1 cellular context compared by ENCODE assay signal in the genomic region with DNA sequence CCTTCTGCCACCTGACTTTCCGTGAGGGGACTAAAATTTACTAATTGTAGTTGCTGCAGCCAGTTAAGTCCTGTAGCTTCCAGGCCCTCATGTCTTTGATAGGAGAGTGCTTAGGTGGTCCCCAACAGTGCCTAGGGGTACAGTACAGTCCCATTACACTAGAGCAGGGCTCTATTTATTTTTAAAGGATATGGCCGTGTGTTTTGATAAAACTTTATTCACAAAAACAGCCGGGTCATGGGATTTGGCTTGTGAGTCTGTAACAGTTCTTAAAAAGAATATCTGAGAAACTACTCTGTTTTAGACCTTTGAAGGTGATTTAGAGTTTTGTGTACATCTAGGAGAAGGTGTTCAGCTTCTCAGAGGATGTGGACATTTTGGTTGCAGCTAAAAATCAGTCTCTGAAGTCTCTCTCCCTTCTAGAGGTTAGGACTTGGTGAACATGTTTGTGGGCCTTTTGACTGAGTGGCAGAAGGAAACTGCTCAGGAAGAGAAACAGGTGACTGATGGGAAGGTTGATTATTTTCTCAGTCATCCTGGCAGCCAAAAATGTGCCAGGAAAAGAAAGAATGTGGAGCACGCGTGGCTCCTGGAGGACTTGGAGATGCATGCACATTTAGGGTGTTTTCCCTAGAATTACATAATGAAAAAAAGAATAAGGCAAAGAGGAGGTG.
A peak's percentile ranks its signal among the peaks of the same experiment; 100 is the strongest.
TF ChIP-seq lines count a peak whose summit lies in the region.

No MANE protein-coding gene starts in this region.

TF ChIP-seq in K562, 482 proteins besides CTCF, POLR2A, EP300 and RAD21:
- TF ChIP-seq CBX1 (IDR thresholded peaks at IDR 0.05; ENCODE audit: low read depth) (no peak), SUPT5H (IDR thresholded peaks at IDR 0.05) (0 out of 2 replicates have a peak, but pooled peaks have one; percentile 11), CREM (IDR thresholded peaks at IDR 0.05; ENCODE audit: low read depth) (no peak), JUND (IDR thresholded peaks at IDR 0.05; ENCODE audit: borderline replicate concordance, low read depth, low read length) (no peak), JUND (tag; IDR thresholded peaks at IDR 0.05; ENCODE audit: borderline replicate concordance, low read depth, low read length) (no peak), PURB (CRISPR knock-in tag; IDR thresholded peaks at IDR 0.05; ENCODE audit: low read depth) (no peak), ZNF431 (CRISPR knock-in tag; IDR thresholded peaks at IDR 0.05) (no peak), HDAC8 (tag; IDR thresholded peaks at IDR 0.05) (no peak)
- TF ChIP-seq, protein P1, sequence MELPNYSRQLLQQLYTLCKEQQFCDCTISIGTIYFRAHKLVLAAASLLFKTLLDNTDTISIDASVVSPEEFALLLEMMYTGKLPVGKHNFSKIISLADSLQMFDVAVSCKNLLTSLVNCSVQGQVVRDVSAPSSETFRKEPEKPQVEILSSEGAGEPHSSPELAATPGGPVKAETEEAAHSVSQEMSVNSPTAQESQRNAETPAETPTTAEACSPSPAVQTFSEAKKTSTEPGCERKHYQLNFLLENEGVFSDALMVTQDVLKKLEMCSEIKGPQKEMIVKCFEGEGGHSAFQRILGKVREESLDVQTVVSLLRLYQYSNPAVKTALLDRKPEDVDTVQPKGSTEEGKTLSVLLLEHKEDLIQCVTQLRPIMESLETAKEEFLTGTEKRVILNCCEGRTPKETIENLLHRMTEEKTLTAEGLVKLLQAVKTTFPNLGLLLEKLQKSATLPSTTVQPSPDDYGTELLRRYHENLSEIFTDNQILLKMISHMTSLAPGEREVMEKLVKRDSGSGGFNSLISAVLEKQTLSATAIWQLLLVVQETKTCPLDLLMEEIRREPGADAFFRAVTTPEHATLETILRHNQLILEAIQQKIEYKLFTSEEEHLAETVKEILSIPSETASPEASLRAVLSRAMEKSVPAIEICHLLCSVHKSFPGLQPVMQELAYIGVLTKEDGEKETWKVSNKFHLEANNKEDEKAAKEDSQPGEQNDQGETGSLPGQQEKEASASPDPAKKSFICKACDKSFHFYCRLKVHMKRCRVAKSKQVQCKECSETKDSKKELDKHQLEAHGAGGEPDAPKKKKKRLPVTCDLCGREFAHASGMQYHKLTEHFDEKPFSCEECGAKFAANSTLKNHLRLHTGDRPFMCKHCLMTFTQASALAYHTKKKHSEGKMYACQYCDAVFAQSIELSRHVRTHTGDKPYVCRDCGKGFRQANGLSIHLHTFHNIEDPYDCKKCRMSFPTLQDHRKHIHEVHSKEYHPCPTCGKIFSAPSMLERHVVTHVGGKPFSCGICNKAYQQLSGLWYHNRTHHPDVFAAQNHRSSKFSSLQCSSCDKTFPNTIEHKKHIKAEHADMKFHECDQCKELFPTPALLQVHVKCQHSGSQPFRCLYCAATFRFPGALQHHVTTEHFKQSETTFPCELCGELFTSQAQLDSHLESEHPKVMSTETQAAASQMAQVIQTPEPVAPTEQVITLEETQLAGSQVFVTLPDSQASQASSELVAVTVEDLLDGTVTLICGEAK (IDR thresholded peaks at IDR 0.05), result peak; percentile 87
- TF ChIP-seq, protein P1 (CRISPR knock-in tag; IDR thresholded peaks at IDR 0.05), result peak; percentile 35; the same call in 1 of the 2 replicates
